ENCODE assay signal across 18 cellular contexts in the genomic region with DNA sequence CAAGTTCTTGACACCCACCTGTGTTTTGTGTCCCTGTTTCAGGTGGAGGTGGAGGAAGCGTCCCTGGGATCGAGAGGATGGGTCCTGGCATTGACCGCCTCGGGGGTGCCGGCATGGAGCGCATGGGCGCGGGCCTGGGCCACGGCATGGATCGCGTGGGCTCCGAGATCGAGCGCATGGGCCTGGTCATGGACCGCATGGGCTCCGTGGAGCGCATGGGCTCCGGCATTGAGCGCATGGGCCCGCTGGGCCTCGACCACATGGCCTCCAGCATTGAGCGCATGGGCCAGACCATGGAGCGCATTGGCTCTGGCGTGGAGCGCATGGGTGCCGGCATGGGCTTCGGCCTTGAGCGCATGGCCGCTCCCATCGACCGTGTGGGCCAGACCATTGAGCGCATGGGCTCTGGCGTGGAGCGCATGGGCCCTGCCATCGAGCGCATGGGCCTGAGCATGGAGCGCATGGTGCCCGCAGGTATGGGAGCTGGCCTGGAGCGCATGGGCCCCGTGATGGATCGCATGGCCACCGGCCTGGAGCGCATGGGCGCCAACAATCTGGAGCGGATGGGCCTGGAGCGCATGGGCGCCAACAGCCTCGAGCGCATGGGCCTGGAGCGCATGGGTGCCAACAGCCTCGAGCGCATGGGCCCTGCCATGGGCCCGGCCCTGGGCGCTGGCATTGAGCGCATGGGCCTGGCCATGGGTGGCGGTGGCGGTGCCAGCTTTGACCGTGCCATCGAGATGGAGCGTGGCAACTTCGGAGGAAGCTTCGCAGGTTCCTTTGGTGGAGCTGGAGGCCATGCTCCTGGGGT. TPM values are rescaled to one million over a fixed set of nuclear protein-coding genes. Genes with fewer than 3 reads are reported as not detected.
DNase-seq lines count a peak whose midpoint lies in the region; ATAC-seq, FAIRE-seq and TF ChIP-seq lines count a peak whose summit lies in the region.
"Had no signal": no experiment of that assay in that cellular context is flagged by ENCODE, and none has a peak within 500 bp of the region (broad histone marks: within the 10 kb centered on the region; RNA-seq: fewer than 3 reads in every experiment).

No MANE protein-coding gene starts in this region.

- H2AK5ac ChIP-seq in H1 (ENCODE audit: low read depth, low read length), result no peak overlapping the region

- H3K4me3 ChIP-seq in H1 (ENCODE audit: extremely low read depth in 1 of 4, insufficient read depth in 2 of 4, low read depth in 3 of 4, low read length in 4 of 4), result no peak overlapping the region
- H3K4me3 ChIP-seq: ascending aorta, transverse colon had no signal

- H3K27me3 ChIP-seq in H1 (replicated peaks in 1 of 4; ENCODE audit: control insufficient read depth in 3 of 4, extremely low read depth in 1 of 4, insufficient read depth in 3 of 4, low read length in 3 of 4), result no peaks in the 10 kb centered on the region
- H3K27me3 ChIP-seq: ascending aorta, foreskin keratinocyte, transverse colon had no signal

- no peak overlapping the region for H2BK15ac ChIP-seq in H1 (ENCODE audit: low read length)

- no peak for ATAC-seq in T-helper 17 cell
- ATAC-seq: effector memory CD8-positive, alpha-beta T cell; foreskin keratinocyte had no signal

- no peak for FAIRE-seq in H1 (lab: Jason Lieb, UNC)
- no peak for FAIRE-seq in RCC 7860 (lab: Jason Lieb, UNC)

- H2AFZ ChIP-seq in H1 (ENCODE audit: low read length), result no peak overlapping the region

- H4K8ac ChIP-seq in H1 (ENCODE audit: extremely low read depth, insufficient read depth, low read length), result peak overlapping the region; percentile 72

- no peaks in the 10 kb centered on the region for H3K27me3 Mint-ChIP-seq in activated naive CD4-positive, alpha-beta T cell treated with anti-CD3 and anti-CD28 coated beads, Interleukin-2, amount 50 U/mL, for 24 hours
- no peaks in the 10 kb centered on the region for H3K27me3 Mint-ChIP-seq in T-helper 17 cell
- no peaks in the 10 kb centered on the region for H3K27me3 Mint-ChIP-seq in osteocyte (ENCODE audit: unreplicated experiment)
- H3K27me3 Mint-ChIP-seq: effector memory CD8-positive, alpha-beta T cell had no signal

- H3K23ac ChIP-seq in H1 (ENCODE audit: insufficient read length), result no peak overlapping the region

- CTCF ChIA-PET in H1 (lab: Charles Lee; ENCODE audit: partially characterized antibody), result interaction anchor here (0.6 to 1.8 kb wide), 7 partner anchors 9 to 94 kb away, joined by 3 to 5 read pairs (median 4); no protein-coding TSS in a partner anchor

- H3K4me2 ChIP-seq in H1 (ENCODE audit: insufficient read depth in 1 of 2, low read depth in 2 of 2, low read length in 2 of 2), result no peak overlapping the region

- no peaks in the 10 kb centered on the region for H3K9me3 Mint-ChIP-seq in activated naive CD4-positive, alpha-beta T cell treated with anti-CD3 and anti-CD28 coated beads, Interleukin-2, amount 50 U/mL, for 24 hours
- no peaks in the 10 kb centered on the region for H3K9me3 Mint-ChIP-seq in osteocyte (ENCODE audit: unreplicated experiment)
- H3K9me3 Mint-ChIP-seq: effector memory CD8-positive, alpha-beta T cell; T-helper 1 cell treated with Interleukin-12 subunit alpha and Interleukin-12 subunit beta and Interleukin-4 antibody, amounts not matched to agents 30 μg/mL and 1 μg/mL, for 36 hours had no signal

- peaks cover 18% of the 10 kb centered on the region for H3K79me1 ChIP-seq in H1 (ENCODE audit: low read depth, low read length)

- H3K4me3 Mint-ChIP-seq in activated naive CD4-positive, alpha-beta T cell treated with anti-CD3 and anti-CD28 coated beads, Interleukin-2, amount 50 U/mL, for 24 hours, result no peak overlapping the region
- peak overlapping the region; percentile 28 for H3K4me3 Mint-ChIP-seq in T-helper 17 cell
- H3K4me3 Mint-ChIP-seq in osteocyte (ENCODE audit: unreplicated experiment), result no peak overlapping the region
- H3K4me3 Mint-ChIP-seq: T-helper 1 cell treated with Interleukin-12 subunit alpha and Interleukin-12 subunit beta and Interleukin-4 antibody, amounts not matched to agents 30 μg/mL and 1 μg/mL, for 36 hours had no signal

- no peak overlapping the region for H3K14ac ChIP-seq in H1 (ENCODE audit: insufficient read length)

- H4K20me1 ChIP-seq in H1 (replicated peaks in 1 of 2; ENCODE audit: control insufficient read depth in 1 of 2, insufficient read depth in 2 of 2, low read length in 2 of 2), result peaks cover 20 to 50% of the 10 kb centered on the region in 2 experiments

- no peak overlapping the region for H3K9ac ChIP-seq in H1 (replicated peaks in 1 of 4; ENCODE audit: extremely low read depth in 1 of 4, low read depth in 3 of 4, low read length in 3 of 4)

- TF ChIP-seq CTCF in H1 (IDR thresholded peaks at IDR 0.05; ENCODE audit: control extremely low read depth in 1 of 3, insufficient read depth in 1 of 3, low read depth in 1 of 3, low read length in 3 of 3), result no peak
- TF ChIP-seq CTCF in osteocyte (IDR thresholded peaks at IDR 0.05), result no peak

- no peak for DNase-seq in activated naive CD4-positive, alpha-beta T cell treated with anti-CD3 and anti-CD28 coated beads, Interleukin-2, amount 50 U/mL, for 16 hours
- DNase-seq in T-helper 17 cell (no peak), H1 (ENCODE audit: low read depth in 1 of 2, low spot score in 2 of 2) (no peak), substantia nigra (lab: John Stamatoyannopoulos, UW) (no peak), Ammon's horn (ENCODE audit: low spot score) (no peak), RCC 7860 (ENCODE audit: low spot score) (no peak), osteocyte (ENCODE audit: extremely low spot score, unreplicated experiment) (no peak)
- DNase-seq: activated CD8-positive, alpha-beta memory T cell treated with anti-CD3 and anti-CD28 coated beads for 24 hours; DND-41; effector memory CD8-positive, alpha-beta T cell; foreskin keratinocyte; NCI-H1105; NCI-H345; stimulated activated CD4-positive, alpha-beta T cell treated with anti-CD3 and anti-CD28 coated beads, Interleukin-12 subunit alpha, Interleukin-12 subunit beta, amount 100 ng/mL, for 4 hours; transverse colon had no signal

- H3K18ac ChIP-seq in H1 (ENCODE audit: extremely low read depth, low read length), result no peak overlapping the region

- H2BK120ac ChIP-seq in H1 (replicated peaks; ENCODE audit: low read depth, low read length), result no peak overlapping the region

- no peaks in the 10 kb centered on the region; the same call in 1 of the 2 replicates for H3K23me2 ChIP-seq in H1 (ENCODE audit: low read depth, low read length)

- H3K9me3 ChIP-seq in T-helper 17 cell (ENCODE audit: control insufficient read depth, low read length, poor library complexity, severe bottlenecking) (no peaks in the 10 kb centered on the region), H1 (ENCODE audit: insufficient read depth in 2 of 2, low read depth in 1 of 2, low read length in 1 of 2) (no peaks in the 10 kb centered on the region)
- H3K9me3 ChIP-seq: ascending aorta, transverse colon had no signal

- peaks cover 33 to 73% (median 54%) of the 10 kb centered on the region in 4 experiments for H3K36me3 ChIP-seq in H1 (ENCODE audit: control insufficient read depth in 2 of 4, insufficient read depth in 4 of 4, low read length in 3 of 4)

- peaks cover 50% of the 10 kb centered on the region for H3K4me1 Mint-ChIP-seq in activated naive CD4-positive, alpha-beta T cell treated with anti-CD3 and anti-CD28 coated beads, Interleukin-2, amount 50 U/mL, for 24 hours
- peaks cover 39% of the 10 kb centered on the region for H3K4me1 Mint-ChIP-seq in T-helper 17 cell
- no peaks in the 10 kb centered on the region for H3K4me1 Mint-ChIP-seq in osteocyte (ENCODE audit: unreplicated experiment)

- H2BK20ac ChIP-seq in H1 (ENCODE audit: low read length), result no peak overlapping the region

- H3K36me3 Mint-ChIP-seq in activated naive CD4-positive, alpha-beta T cell treated with anti-CD3 and anti-CD28 coated beads, Interleukin-2, amount 50 U/mL, for 24 hours, result peaks cover 3% of the 10 kb centered on the region
- H3K36me3 Mint-ChIP-seq in T-helper 17 cell (ENCODE audit: low read depth), result peaks cover 3% of the 10 kb centered on the region
- H3K36me3 Mint-ChIP-seq in osteocyte (ENCODE audit: unreplicated experiment), result peaks cover 45% of the 10 kb centered on the region

- 97% methylated on average over 58 of the region's 62 CpGs; no CpG with 5 or more reads in 1 of the 2 experiments for WGBS in H1 (ENCODE audit: extremely low coverage in 1 of 2, insufficient coverage in 1 of 2, insufficient read length in 1 of 2, insufficient replicate concordance in 2 of 2, low coverage in 1 of 2, low lambda C conversion rate in 2 of 2, missing lambda C conversion rate in 1 of 2), 2 experiments

- H2BK12ac ChIP-seq in H1 (ENCODE audit: low read depth, low read length), result no peak overlapping the region

- peaks cover 0 to 2% (median 0%) of the 10 kb centered on the region in 4 experiments; a peak in 1 of 7 replicates for H3K4me1 ChIP-seq in H1 (replicated peaks in 1 of 4; ENCODE audit: control insufficient read depth in 3 of 4, insufficient read depth in 4 of 4, low read length in 3 of 4)
- H3K4me1 ChIP-seq: ascending aorta had no signal

- H2BK5ac ChIP-seq in H1 (ENCODE audit: low read depth, low read length), result no peak overlapping the region

- POLR2A ChIA-PET in H1 (lab: Charles Lee; ENCODE audit: partially characterized antibody), result interaction anchor here (0.7 to 2.7 kb wide), 7 partner anchors 11 to 40 kb away, joined by 3 to 11 read pairs (median 4); no protein-coding TSS in a partner anchor

- no peak for TF ChIP-seq EP300 in H1 (IDR thresholded peaks at IDR 0.05; ENCODE audit: borderline replicate concordance in 1 of 2, low read depth in 2 of 2, low read length in 2 of 2)

- H3K27ac ChIP-seq in H1 (ENCODE audit: low read depth, low read length) (no peak overlapping the region), substantia nigra (ENCODE audit: low read depth, low read length, poor library complexity, severe bottlenecking) (peak overlapping the region; percentile 70)
- H3K27ac ChIP-seq: ascending aorta, foreskin keratinocyte had no signal

- H4K91ac ChIP-seq in H1 (replicated peaks; ENCODE audit: insufficient read length, low read length), result no peak overlapping the region

- H3K56ac ChIP-seq in H1 (replicated peaks; ENCODE audit: insufficient read length, low read depth, low read length), result no peak overlapping the region

- peak in 1 of 2 experiments; percentile 5; a peak in 1 of 3 replicates for TF ChIP-seq POLR2A in H1 (IDR thresholded peaks at IDR 0.05; ENCODE audit: control extremely low read depth in 1 of 2, low read depth in 2 of 2, low read length in 2 of 2)

- no peak overlapping the region for H3K4ac ChIP-seq in H1 (replicated peaks; ENCODE audit: insufficient read length, low read depth, low read length)

- H3K79me2 ChIP-seq in H1 (ENCODE audit: control insufficient read depth in 1 of 2, insufficient read depth in 2 of 2, low read length in 2 of 2), result peaks cover 0 to 36% of the 10 kb centered on the region in 2 experiments; a peak in 2 of 4 replicates

- TF ChIP-seq RAD21 in H1 (IDR thresholded peaks at IDR 0.05 in 1 of 2, conservative IDR thresholded peaks at IDR 0.05 in 1 of 2; ENCODE audit: low read depth in 2 of 2, low read length in 2 of 2), result no peak

- no peak overlapping the region for H4K5ac ChIP-seq in H1 (ENCODE audit: insufficient read length, low read depth, low read length)

- peak overlapping the region; percentile 82 for H3K27ac Mint-ChIP-seq in activated naive CD4-positive, alpha-beta T cell treated with anti-CD3 and anti-CD28 coated beads, Interleukin-2, amount 50 U/mL, for 24 hours
- H3K27ac Mint-ChIP-seq in T-helper 17 cell (peak overlapping the region; percentile 90), osteocyte (ENCODE audit: unreplicated experiment) (no peak overlapping the region)

RNA-seq across cellular contexts. Expression of gene PRAM1, which starts 16.7 kb away (rescaled TPM):
- total RNA-seq in T-helper 17 cell, result 1 to 10 TPM; 5.2 to 7.4 TPM
- total RNA-seq in H1 (2021; fragmentation: NEBNext Ultra II Directional; extraction: Animal tissue kit (Norgen Biotek cat#: 25700)), result 0.23 and 0.43 TPM in 2 replicates
- polyA plus RNA-seq in H1 (2011; rRNA removed), result 0.06 and 0.17 TPM in 2 replicates
- polyA plus RNA-seq in H1 (2011; cell fraction: cytosol; rRNA removed), result 0.21 TPM
- polyA plus RNA-seq in H1 (2011; cell fraction: nucleus; rRNA removed), result 0.83 TPM
- 0.21 to 0.47 TPM (median 0.39 TPM) in 4 replicates for polyA plus RNA-seq in H1 (2012, experiment 1 of 2)
- polyA plus RNA-seq in H1 (2012, experiment 2 of 2), result not detected
- 0.24 TPM for polyA plus RNA-seq in H1 (2013, experiment 1 of 2)
- polyA plus RNA-seq in H1 (2013, experiment 2 of 2), result 0.31 TPM
- not detected in 2 replicates for polyA minus RNA-seq in H1 (2011; rRNA and poly(A)+ RNA removed)
- not detected for polyA minus RNA-seq in H1 (2011; cell fraction: cytosol; rRNA and poly(A)+ RNA removed)
- not detected for polyA minus RNA-seq in H1 (2011; cell fraction: nucleus; rRNA and poly(A)+ RNA removed)
- total RNA-seq in osteocyte, result 0.24 and 0.42 TPM in 2 replicates
- total RNA-seq: ascending aorta, foreskin keratinocyte had no signal
- polyA plus RNA-seq: foreskin keratinocyte had no signal

RNA-seq across cellular contexts. Expression of gene ZNF414, which starts 28.2 kb away (rescaled TPM):
- total RNA-seq in T-helper 17 cell (10 to 100 TPM; 45.1 to 46.2 TPM), osteocyte (23.9 and 29.9 TPM in 2 replicates)
- 23.6 and 26.8 TPM in 2 replicates for total RNA-seq in H1 (2021; fragmentation: NEBNext Ultra II Directional; extraction: Animal tissue kit (Norgen Biotek cat#: 25700))
- polyA plus RNA-seq in H1 (2011; rRNA removed), result 9.7 and 21.4 TPM in 2 replicates
- polyA plus RNA-seq in H1 (2011; cell fraction: cytosol; rRNA removed), result 8.3 TPM
- 27.5 TPM for polyA plus RNA-seq in H1 (2011; cell fraction: nucleus; rRNA removed)
- polyA plus RNA-seq in H1 (2012, experiment 1 of 2), result 9.8 to 38.9 TPM (median 29.3 TPM) in 4 replicates
- 39.1 TPM for polyA plus RNA-seq in H1 (2012, experiment 2 of 2)
- polyA plus RNA-seq in H1 (2013, experiment 1 of 2), result 25.1 TPM
- 24.7 TPM for polyA plus RNA-seq in H1 (2013, experiment 2 of 2)
- 3.3 and 5.1 TPM in 2 replicates for polyA minus RNA-seq in H1 (2011; rRNA and poly(A)+ RNA removed)
- 21.7 TPM for polyA minus RNA-seq in H1 (2011; cell fraction: cytosol; rRNA and poly(A)+ RNA removed)
- 17.1 TPM for polyA minus RNA-seq in H1 (2011; cell fraction: nucleus; rRNA and poly(A)+ RNA removed)

RNA-seq across cellular contexts. Expression of gene HNRNPM, which starts 41.0 kb away (rescaled TPM):
- total RNA-seq in T-helper 17 cell (100 to 1,000 TPM; 248 to 259 TPM), osteocyte (154 and 156 TPM in 2 replicates)
- 448 and 474 TPM in 2 replicates for total RNA-seq in H1 (2021; fragmentation: NEBNext Ultra II Directional; extraction: Animal tissue kit (Norgen Biotek cat#: 25700))
- 375 and 545 TPM in 2 replicates for polyA plus RNA-seq in H1 (2011; rRNA removed)
- 450 TPM for polyA plus RNA-seq in H1 (2011; cell fraction: cytosol; rRNA removed)
- polyA plus RNA-seq in H1 (2011; cell fraction: nucleus; rRNA removed), result 336 TPM
- 448 to 587 TPM (median 510 TPM) in 4 replicates for polyA plus RNA-seq in H1 (2012, experiment 1 of 2)
- 158 TPM for polyA plus RNA-seq in H1 (2012, experiment 2 of 2)
- polyA plus RNA-seq in H1 (2013, experiment 1 of 2), result 203 TPM
- 197 TPM for polyA plus RNA-seq in H1 (2013, experiment 2 of 2)
- 127 and 140 TPM in 2 replicates for polyA minus RNA-seq in H1 (2011; rRNA and poly(A)+ RNA removed)
- 226 TPM for polyA minus RNA-seq in H1 (2011; cell fraction: cytosol; rRNA and poly(A)+ RNA removed)
- 170 TPM for polyA minus RNA-seq in H1 (2011; cell fraction: nucleus; rRNA and poly(A)+ RNA removed)
